ENCODE assay signal across 17 cellular contexts in genomic region chr11:134333951-134334350, GRCh38. TPM values are rescaled to one million over a fixed set of nuclear protein-coding genes. Genes with fewer than 3 reads are reported as not detected.
DNase-seq lines count a peak whose midpoint lies in the region; ATAC-seq and TF ChIP-seq lines count a peak whose summit lies in the region.
"Had no signal": no experiment of that assay in that cellular context is flagged by ENCODE, and none has a peak within 500 bp of the region (broad histone marks: within the 10 kb centered on the region; RNA-seq: fewer than 3 reads in every experiment).

No MANE protein-coding gene starts in this region.

- H3K27ac ChIP-seq in lung (ENCODE audit: low read depth in 1 of 2, low read length in 1 of 2), result no peak overlapping the region
- no peak overlapping the region for H3K27ac ChIP-seq in right atrium auricular region

- H3K36me3 Mint-ChIP-seq in natural killer cell treated with Interleukin-12 subunit alpha and Interleukin-12 subunit beta and Interleukin-15 and Interleukin-18, amount 100 ng/mL, for 72 hours, result no peaks in the 10 kb centered on the region
- no peaks in the 10 kb centered on the region for H3K36me3 Mint-ChIP-seq in natural killer cell

- TF ChIP-seq CTCF in natural killer cell (IDR thresholded peaks at IDR 0.05), result no peak
- TF ChIP-seq CTCF in lung (IDR thresholded peaks at IDR 0.05; ENCODE audit: control extremely low read depth, extremely low read depth), result no peak
- TF ChIP-seq CTCF in right atrium auricular region (IDR thresholded peaks at IDR 0.05), result no peak

- 65 to 72% methylated on average over 3 of the region's 3 CpGs for WGBS in lung, 2 donors

- H3K9me3 Mint-ChIP-seq in natural killer cell treated with Interleukin-12 subunit alpha and Interleukin-12 subunit beta and Interleukin-15 and Interleukin-18, amount 100 ng/mL, for 72 hours, result no peaks in the 10 kb centered on the region
- no peaks in the 10 kb centered on the region for H3K9me3 Mint-ChIP-seq in natural killer cell

- H3K27ac Mint-ChIP-seq in natural killer cell treated with Interleukin-12 subunit alpha and Interleukin-12 subunit beta and Interleukin-15 and Interleukin-18, amount 100 ng/mL, for 72 hours, result no peak overlapping the region
- H3K27ac Mint-ChIP-seq in natural killer cell, result no peak overlapping the region

- H3K27me3 Mint-ChIP-seq in natural killer cell treated with Interleukin-12 subunit alpha and Interleukin-12 subunit beta and Interleukin-15 and Interleukin-18, amount 100 ng/mL, for 72 hours, result peaks cover 16 to 25% of the 10 kb centered on the region in 2 donors
- peaks cover 21 to 34% of the 10 kb centered on the region in 2 donors for H3K27me3 Mint-ChIP-seq in natural killer cell (ENCODE audit: low read depth in 2 of 2)

- no peak overlapping the region for H3K4me3 ChIP-seq in lung
- H3K4me3 ChIP-seq in right atrium auricular region, result no peak overlapping the region
- H3K4me3 ChIP-seq: HAP-1, MG63 had no signal

- DNase-seq in natural killer cell treated with Interleukin-12 subunit alpha and Interleukin-12 subunit beta and Interleukin-15 and Interleukin-18, amount 100 ng/mL, for 72 hours (ENCODE audit: low spot score), result no peak
- DNase-seq in natural killer cell, result no peak
- peak; percentile 13 for DNase-seq in SW480 (ENCODE audit: low spot score)
- peak; percentile 27 for DNase-seq in lung (ENCODE audit: low spot score)
- no peak for DNase-seq in DMS114 treated with DMSO at 0.1 percent for 48 hours (lab: John Stamatoyannopoulos, UW; ENCODE audit: unreplicated experiment)
- no peak for DNase-seq in NCI-H2081 treated with DMSO at 0.1 percent for 48 hours (lab: John Stamatoyannopoulos, UW)
- no peak for DNase-seq in right atrium auricular region (ENCODE audit: low spot score)
- no peak for DNase-seq in NCI-H2196 (lab: John Stamatoyannopoulos, UW; ENCODE audit: unreplicated experiment)
- DNase-seq: AML-193, MG63, NCI-H1105 treated with DMSO at 0.1 percent for 48 hours, NCI-H187 treated with DMSO at 0.1 percent for 48 hours, NCI-H2171 treated with DMSO at 0.1 percent for 48 hours, NCI-H510A had no signal

- H3K27me3 ChIP-seq in lung (ENCODE audit: control insufficient read depth, insufficient read depth), result no peaks in the 10 kb centered on the region
- H3K27me3 ChIP-seq in right atrium auricular region, result peaks cover 0 to 5% of the 10 kb centered on the region in 2 donors

- peak overlapping the region; percentile 77 for H3K4me3 Mint-ChIP-seq in natural killer cell treated with Interleukin-12 subunit alpha and Interleukin-12 subunit beta and Interleukin-15 and Interleukin-18, amount 100 ng/mL, for 72 hours
- H3K4me3 Mint-ChIP-seq in natural killer cell, result no peak overlapping the region

- H3K36me3 ChIP-seq in lung (ENCODE audit: control insufficient read depth in 2 of 2, insufficient read depth in 2 of 2, low read length in 2 of 2), result no peaks in the 10 kb centered on the region
- H3K36me3 ChIP-seq in right atrium auricular region, result no peaks in the 10 kb centered on the region
- H3K36me3 ChIP-seq: HAP-1, MG63 had no signal

- H3K9me3 ChIP-seq in lung (ENCODE audit: control insufficient read depth in 2 of 2, insufficient read depth in 1 of 2, low read length in 1 of 2) (no peaks in the 10 kb centered on the region), right atrium auricular region (no peaks in the 10 kb centered on the region)
- H3K9me3 ChIP-seq: HAP-1, MG63 had no signal

- H3K4me1 ChIP-seq in lung (ENCODE audit: control insufficient read depth in 2 of 2, insufficient read depth in 2 of 2, low read length in 2 of 2) (peaks cover 3 to 4% of the 10 kb centered on the region in 2 donors), right atrium auricular region (peaks cover 0 to 11% of the 10 kb centered on the region in 2 donors)

- H3K4me1 Mint-ChIP-seq in natural killer cell treated with Interleukin-12 subunit alpha and Interleukin-12 subunit beta and Interleukin-15 and Interleukin-18, amount 100 ng/mL, for 72 hours (ENCODE audit: low read depth in 2 of 2), result peaks cover 7 to 21% of the 10 kb centered on the region in 2 donors
- peaks cover 7 to 23% of the 10 kb centered on the region in 2 donors for H3K4me1 Mint-ChIP-seq in natural killer cell

- no peak for ATAC-seq in natural killer cell treated with Interleukin-12 subunit alpha and Interleukin-12 subunit beta and Interleukin-15 and Interleukin-18, amount 100 ng/mL, for 72 hours
- ATAC-seq in natural killer cell, result no peak
- ATAC-seq in lung (ENCODE audit: insufficient read depth, low FRiP score), result no peak

- intact Hi-C loops in natural killer cell (cut with micrococcal nuclease), result no loop called here

RNA-seq across cellular contexts. Expression of gene GLB1L2, which starts 2.2 kb away (rescaled TPM):
- 10 to 100 TPM in 1 of 2 donors, 1 to 10 TPM in 1; 1.7 to 15.0 TPM for total RNA-seq in natural killer cell treated with Interleukin-12 subunit alpha and Interleukin-12 subunit beta and Interleukin-15 and Interleukin-18, amount 100 ng/mL, for 72 hours
- total RNA-seq in natural killer cell, result 1 to 10 TPM in 1 of 3 donors, under 1 TPM in 2; 0.57 to 3.3 (median 0.61) TPM
- total RNA-seq in lung, result 10 to 100 TPM in 1 of 2 donors, 1 to 10 TPM in 1; 7.3 to 13.6 TPM
- polyA plus RNA-seq in lung, result 10 to 100 TPM in 1 of 2 donors, 1 to 10 TPM in 1; 7.1 to 11.4 TPM
- 1 to 10 TPM in 1 of 2 donors, under 1 TPM in 1; 0.22 to 2.4 TPM for total RNA-seq in right atrium auricular region

RNA-seq across cellular contexts. Expression of gene GLB1L3, which starts 57.8 kb away (rescaled TPM):
- 1 to 10 TPM in 1 of 2 donors, not detected in 1; 1.9 TPM for total RNA-seq in natural killer cell treated with Interleukin-12 subunit alpha and Interleukin-12 subunit beta and Interleukin-15 and Interleukin-18, amount 100 ng/mL, for 72 hours
- total RNA-seq in natural killer cell (under 1 TPM in 1 of 3 donors, not detected in 2; 0.38 TPM), lung (under 1 TPM in 1 of 2 donors, not detected in 1; 0.18 TPM), right atrium auricular region (not detected)
- polyA plus RNA-seq in lung, result under 1 TPM; 0.06 to 0.29 TPM
- total RNA-seq: HepG2, RPMI7951 had no signal
- polyA plus RNA-seq: HepG2 had no signal

Comparison
In these comparisons a context has a peak if more than half of its experiments do, and no peak if none do; other contexts are left out.
1. DNase-seq: peak in SW480 (single experiment) and lung (single experiment); none in natural killer cell treated with Interleukin-12 subunit alpha and Interleukin-12 subunit beta and Interleukin-15 and Interleukin-18, amount 100 ng/mL, for 72 hours (single experiment), natural killer cell (single experiment), DMS114 treated with DMSO at 0.1 percent for 48 hours (single experiment), NCI-H2081 treated with DMSO at 0.1 percent for 48 hours (single experiment), right atrium auricular region (single experiment) and NCI-H2196 (single experiment).